Comparison of ENCODE assay signal across 9 cellular contexts in the genomic region with DNA sequence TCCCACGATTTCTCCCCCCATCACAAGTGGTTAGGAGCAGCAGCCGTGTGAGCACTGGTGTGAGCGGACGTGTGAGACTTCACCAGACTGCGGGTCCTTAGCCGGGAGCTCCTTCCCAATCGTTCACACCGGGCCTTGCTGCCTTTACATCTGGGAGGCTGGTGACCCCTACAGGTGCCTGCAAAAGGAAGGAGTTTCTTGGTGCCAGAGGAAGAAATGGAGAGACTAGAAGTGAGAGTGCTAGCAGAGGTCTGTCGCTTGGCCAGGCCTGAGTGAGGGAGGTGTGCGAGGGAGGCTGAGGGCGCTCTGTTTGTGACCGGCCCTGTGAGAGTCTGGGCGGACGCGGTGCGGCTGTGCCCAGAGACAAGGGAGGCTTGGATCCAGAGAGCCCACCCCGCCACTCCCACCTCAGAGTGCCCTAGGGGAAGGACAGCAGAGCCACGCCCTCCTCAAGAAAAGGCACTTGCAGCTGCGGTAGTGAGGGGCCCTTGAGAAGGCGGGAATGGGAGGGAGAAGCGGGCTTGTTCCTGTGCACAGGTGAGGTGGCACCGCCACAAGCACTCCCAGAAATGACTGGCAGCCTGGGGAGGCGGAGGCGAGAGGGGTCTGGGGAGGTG. TPM values are rescaled to one million over a fixed set of nuclear protein-coding genes. Genes with fewer than 3 reads are reported as not detected.
DNase-seq lines count a peak whose midpoint lies in the region; ATAC-seq and TF ChIP-seq lines count a peak whose summit lies in the region.
"Had no signal": no experiment of that assay in that cellular context is flagged by ENCODE, and none has a peak within 500 bp of the region (broad histone marks: within the 10 kb centered on the region; RNA-seq: fewer than 3 reads in every experiment).

No MANE protein-coding gene starts in this region.

- no peaks in the 10 kb centered on the region for H3K36me3 ChIP-seq in Panc1 (ENCODE audit: control insufficient read depth, insufficient read depth, low read length)
- no peaks in the 10 kb centered on the region for H3K36me3 ChIP-seq in heart left ventricle

- intact Hi-C loops in Panc1 (cut with micrococcal nuclease; ENCODE audit: unreplicated experiment), result loop anchor here (5.0 kb wide), 3 partner anchors 54 to 276 kb away; a partner anchor contains a TSS
- intact Hi-C loops in heart left ventricle (cut with DNase I), result loop anchor here (5.0 to 10.0 kb wide), 11 partner anchors 39 to 296 kb away; a partner anchor contains a TSS

- H3K27me3 ChIP-seq in Panc1 (ENCODE audit: control insufficient read depth, insufficient read depth, low read length) (no peaks in the 10 kb centered on the region; the same call in 1 of the 2 replicates), heart left ventricle (no peaks in the 10 kb centered on the region)

- H3K27ac ChIP-seq in Panc1 (ENCODE audit: low read length) (no peak overlapping the region), heart left ventricle (peak overlapping the region in 1 of 12 donors; percentile 32)

- ATAC-seq in Panc1 (peak; percentile 72), heart left ventricle (no peak), HG03039 (IDR thresholded peaks at IDR 0.05; ENCODE audit: unreplicated experiment) (no peak)

- no peak for TF ChIP-seq POLR2A in heart left ventricle (IDR thresholded peaks at IDR 0.05)

- WGBS in heart left ventricle, 4 donors, result 69 to 74% (median 73%) methylated on average over 23 to 24 of the region's 24 CpGs

- POLR2A ChIA-PET in Panc1 (lab: Charles Lee), result no interaction called here

- TF ChIP-seq CTCF in Panc1 (IDR thresholded peaks at IDR 0.05), result peak; percentile 59
- TF ChIP-seq CTCF in fibroblast of the aortic adventitia (IDR thresholded peaks at IDR 0.05; ENCODE audit: insufficient read depth, low read length), result peak; percentile 33
- no peak for TF ChIP-seq CTCF in heart left ventricle (IDR thresholded peaks at IDR 0.05)

- DNase-seq in NCI-H524 (lab: John Stamatoyannopoulos, UW) (peak; percentile 54 to 71), NCI-H524 treated with DMSO at 0.1 percent for 48 hours (lab: John Stamatoyannopoulos, UW) (no peak), Panc1 (ENCODE audit: low read depth, low spot score) (no peak), fibroblast of the aortic adventitia (ENCODE audit: low read depth) (peak; percentile 29), retina (peak; percentile 61), OCI-M1 (lab: John Stamatoyannopoulos, UW) (no peak), heart left ventricle (no peak)
- DNase-seq: posterior cingulate gyrus had no signal

- in situ Hi-C loops in Panc1 (cut with HindIII; ENCODE audit: low pct_unique_long_range_greater_than_20kb, low sequenced_read_pairs), result no loop called here

- H3K4me3 ChIP-seq in Panc1 (ENCODE audit: low read depth in 2 of 2, low read length in 2 of 2) (no peak overlapping the region), fibroblast of the aortic adventitia (ENCODE audit: low read depth, low read length) (no peak overlapping the region), heart left ventricle (no peak overlapping the region)

- BruUV-seq in Panc1 (replicated peaks; lab: Mats Ljungman, UMichigan), result no TSS peak

- H3K4me1 ChIP-seq in Panc1 (ENCODE audit: control insufficient read depth, insufficient read depth, low read length), result no peaks in the 10 kb centered on the region
- peaks cover 0 to 52% (median 0%) of the 10 kb centered on the region in 12 donors for H3K4me1 ChIP-seq in heart left ventricle

- H3K9me3 ChIP-seq in Panc1 (ENCODE audit: control insufficient read depth, insufficient read depth, low read depth, low read length), result no peaks in the 10 kb centered on the region
- H3K9me3 ChIP-seq in heart left ventricle, result no peaks in the 10 kb centered on the region

- CTCF ChIA-PET in Panc1 (lab: Charles Lee), result interaction anchor here (0.6 to 0.7 kb wide), 2 partner anchors 55 to 234 kb away, joined by 3 to 5 read pairs; no protein-coding TSS in a partner anchor

RNA-seq across cellular contexts. Expression of a gene that starts 10.0 kb away (rescaled TPM):
- 9.3 TPM for total RNA-seq in Panc1 (2021; ENCODE audit: unreplicated experiment)
- polyA plus RNA-seq in Panc1 (2012; ENCODE audit: insufficient read length), result 4.6 TPM
- 1.6 and 2.5 TPM in 2 replicates for total RNA-seq in fibroblast of the aortic adventitia (ENCODE audit: low replicate concordance)
- 10 to 100 TPM in 5 of 9 donors, 1 to 10 TPM in 4; 5.7 to 18.0 (median 10.2) TPM for total RNA-seq in heart left ventricle
- 1 to 10 TPM; 3.1 to 4.9 TPM for polyA plus RNA-seq in heart left ventricle

Comparison
In these comparisons a context has a peak if more than half of its experiments do, and no peak if none do; other contexts are left out.
1. DNase-seq: peak in NCI-H524 (2 of 2), fibroblast of the aortic adventitia (single experiment) and retina (single experiment); none in NCI-H524 treated with DMSO at 0.1 percent for 48 hours (single experiment), Panc1 (single experiment), OCI-M1 (single experiment) and heart left ventricle (0 of 5).
2. CTCF ChIP-seq: peak in Panc1 (single experiment) and fibroblast of the aortic adventitia (single experiment); none in heart left ventricle (0 of 12).